10 cellular contexts compared by ENCODE assay signal in genomic region chrX:115330498-115331138, GRCh38. TPM values are rescaled to one million over a fixed set of nuclear protein-coding genes. Genes with fewer than 3 reads are reported as not detected.
DNase-seq lines count a peak whose midpoint lies in the region; ATAC-seq, FAIRE-seq and TF ChIP-seq lines count a peak whose summit lies in the region.
"Had no signal": no experiment of that assay in that cellular context is flagged by ENCODE, and none has a peak within 500 bp of the region (broad histone marks: within the 10 kb centered on the region; RNA-seq: fewer than 3 reads in every experiment).

No MANE protein-coding gene starts in this region.

- no peak overlapping the region for H3K27ac ChIP-seq in thyroid gland

- H3K9me3 Mint-ChIP-seq in activated CD4-positive, alpha-beta T cell treated with anti-CD3 and anti-CD28 coated beads for 36 hours (ENCODE audit: low read depth): no peaks in the 10 kb centered on the region
- H3K9me3 Mint-ChIP-seq in HFFc6: no peaks in the 10 kb centered on the region
- H3K9me3 Mint-ChIP-seq: central memory CD8-positive, alpha-beta T cell had no signal

- POLR2A ChIA-PET in activated CD4-positive, alpha-beta T cell treated with anti-CD3 and anti-CD28 coated beads for 36 hours (lab: Charles Lee): no interaction called here

- TF ChIP-seq CTCF in HFFc6 (IDR thresholded peaks at IDR 0.05): peak; percentile 85
- TF ChIP-seq CTCF in bronchial epithelial cell (IDR thresholded peaks at IDR 0.05; ENCODE audit: insufficient read depth, low read length, severe bottlenecking): peak; percentile 62
- peak; percentile 23 to 77 (median 66) for TF ChIP-seq CTCF in thyroid gland (IDR thresholded peaks at IDR 0.05)

- intact Hi-C loops in activated CD4-positive, alpha-beta T cell treated with anti-CD3 and anti-CD28 coated beads for 36 hours (cut with DNase I, micrococcal nuclease): loop anchor here (1.0 to 5.0 kb wide), 4 partner anchors 232 to 360 kb away; partner anchors contain the start of gene PLS3 (in 1 of the 2)
- intact Hi-C loops in thyroid gland (cut with DNase I): no loop called here

- H3K36me3 Mint-ChIP-seq in activated CD4-positive, alpha-beta T cell treated with anti-CD3 and anti-CD28 coated beads for 36 hours (ENCODE audit: low read depth): no peaks in the 10 kb centered on the region
- H3K36me3 Mint-ChIP-seq in HFFc6 (ENCODE audit: low read depth): no peaks in the 10 kb centered on the region

- H3K36me3 ChIP-seq in bronchial epithelial cell (ENCODE audit: control insufficient read depth, insufficient read depth, low read length): no peaks in the 10 kb centered on the region
- no peaks in the 10 kb centered on the region for H3K36me3 ChIP-seq in thyroid gland

- peaks cover 4 to 12% of the 10 kb centered on the region in 2 donors for H3K4me1 ChIP-seq in thyroid gland

- no peak overlapping the region for H3K4me3 Mint-ChIP-seq in activated CD4-positive, alpha-beta T cell treated with anti-CD3 and anti-CD28 coated beads for 36 hours
- peak overlapping the region; percentile 74 for H3K4me3 Mint-ChIP-seq in HFFc6
- H3K4me3 Mint-ChIP-seq: central memory CD8-positive, alpha-beta T cell had no signal

- DNase-seq in activated CD4-positive, alpha-beta T cell treated with anti-CD3 and anti-CD28 coated beads for 36 hours: peak; percentile 29
- DNase-seq in activated CD4-positive, alpha-beta T cell treated with anti-CD3 and anti-CD28 coated beads, Interleukin-2, amount 50 U/mL, for 1 hour: no peak
- peak; percentile 40 for DNase-seq in HFFc6
- DNase-seq in NCI-H526 treated with DMSO at 0.1 percent for 48 hours (lab: John Stamatoyannopoulos, UW): peak; percentile 53
- DNase-seq in bronchial epithelial cell (ENCODE audit: low read depth): peak; percentile 37
- DNase-seq in kidney tubule cell (ENCODE audit: low spot score): peak; percentile 71
- peak; percentile 20 to 33 for DNase-seq in thyroid gland

- no peaks in the 10 kb centered on the region for H3K27me3 Mint-ChIP-seq in activated CD4-positive, alpha-beta T cell treated with anti-CD3 and anti-CD28 coated beads for 36 hours
- no peaks in the 10 kb centered on the region; the same call in 1 of the 2 replicates for H3K27me3 Mint-ChIP-seq in HFFc6 (ENCODE audit: insufficient read depth)
- H3K27me3 Mint-ChIP-seq: central memory CD8-positive, alpha-beta T cell had no signal

- CTCF ChIA-PET in activated CD4-positive, alpha-beta T cell treated with anti-CD3 and anti-CD28 coated beads for 36 hours (lab: Charles Lee): interaction anchor here (0.7 to 2.8 kb wide), 7 partner anchors 13 to 360 kb away, joined by 3 to 22 read pairs (median 4); no protein-coding TSS in a partner anchor

- no peaks in the 10 kb centered on the region for H3K4me1 Mint-ChIP-seq in activated CD4-positive, alpha-beta T cell treated with anti-CD3 and anti-CD28 coated beads for 36 hours
- peaks cover 8% of the 10 kb centered on the region; the same call in 1 of the 2 replicates for H3K4me1 Mint-ChIP-seq in HFFc6 (ENCODE audit: low read depth)
- H3K4me1 Mint-ChIP-seq: central memory CD8-positive, alpha-beta T cell had no signal

- no peak for FAIRE-seq in bronchial epithelial cell (lab: Jason Lieb, UNC)

- H3K9me3 ChIP-seq in thyroid gland: no peaks in the 10 kb centered on the region

- no peak for ATAC-seq in activated CD4-positive, alpha-beta T cell treated with anti-CD3 and anti-CD28 coated beads for 36 hours
- no peak for ATAC-seq in GM21367 (IDR thresholded peaks at IDR 0.05; ENCODE audit: unreplicated experiment)

- TF ChIP-seq POLR2A in thyroid gland (IDR thresholded peaks at IDR 0.05): no peak

- H3K27me3 ChIP-seq in bronchial epithelial cell (ENCODE audit: control insufficient read depth, insufficient read depth, low read length) (no peaks in the 10 kb centered on the region), thyroid gland (no peaks in the 10 kb centered on the region)

- H3K4me3 ChIP-seq in bronchial epithelial cell (ENCODE audit: low read depth, low read length) (no peak overlapping the region), thyroid gland (replicated peaks in 1 of 3) (no peak overlapping the region)

- 18 to 23% methylated on average over 18 of the region's 18 CpGs for WGBS in thyroid gland, 2 donors

- no peak overlapping the region for H3K27ac Mint-ChIP-seq in activated CD4-positive, alpha-beta T cell treated with anti-CD3 and anti-CD28 coated beads for 36 hours
- peak overlapping the region; percentile 31; the same call in 1 of the 2 replicates for H3K27ac Mint-ChIP-seq in HFFc6

RNA-seq across cellular contexts. Expression of gene LUZP4, which starts 41.1 kb away (rescaled TPM):
- total RNA-seq in activated CD4-positive, alpha-beta T cell treated with anti-CD3 and anti-CD28 coated beads for 36 hours: not detected
- total RNA-seq in HFFc6 (2021; fragmentation: NEBNext Ultra II Directional; extraction: Animal tissue kit (Norgen Biotek cat#: 25700)): not detected
- total RNA-seq in bronchial epithelial cell: not detected in 2 replicates
- not detected for total RNA-seq in thyroid gland
- total RNA-seq: urinary bladder had no signal
